In the genomic region with DNA sequence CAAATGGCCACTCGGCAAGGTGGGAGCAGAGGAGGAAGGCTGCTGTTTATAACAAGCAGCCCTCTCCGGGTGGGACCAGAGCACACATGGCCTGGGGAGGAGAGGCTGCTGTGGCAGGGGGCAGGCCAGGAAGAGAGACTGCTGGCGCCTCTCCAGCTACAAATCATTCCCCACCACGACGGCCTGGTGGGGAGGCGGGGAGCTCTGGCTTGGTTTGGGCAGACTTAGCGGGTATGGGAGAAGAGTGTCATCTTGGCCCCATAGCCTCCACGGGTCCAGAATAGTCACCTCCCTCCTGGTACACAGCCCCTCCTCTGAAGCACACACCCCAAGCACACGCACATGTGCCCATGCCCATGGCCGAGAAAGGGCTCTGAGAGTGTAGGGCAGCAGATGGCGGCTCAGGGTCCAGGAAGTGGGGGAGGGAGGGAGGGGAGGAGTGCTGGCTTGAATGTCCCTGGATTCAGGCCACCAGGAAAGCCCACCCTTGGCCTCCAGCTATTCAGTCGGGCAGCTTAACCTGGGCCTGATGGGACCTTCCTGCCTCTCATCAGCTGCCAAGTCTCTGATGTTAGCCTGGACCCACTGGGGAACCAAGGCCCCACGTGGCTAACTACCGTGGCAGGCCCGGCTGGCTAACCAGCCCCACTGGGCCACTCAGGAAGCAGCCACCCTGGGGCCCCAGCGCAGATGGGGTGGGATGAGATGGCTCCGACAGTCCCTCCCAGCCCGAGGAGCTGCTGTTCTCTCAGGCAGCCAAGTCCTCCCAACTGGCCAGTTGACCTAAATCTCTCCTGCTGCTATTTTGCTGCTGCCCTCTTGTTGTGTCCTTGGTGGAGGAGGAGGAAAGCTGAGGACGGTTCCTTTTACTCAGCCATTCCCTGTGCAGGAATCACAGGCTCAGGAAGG, we compare ENCODE assay signal across 11 cellular contexts. TPM values are rescaled to one million over a fixed set of nuclear protein-coding genes. Genes with fewer than 3 reads are reported as not detected.
A peak's percentile ranks its signal among the peaks of the same experiment; 100 is the strongest.
DNase-seq lines count a peak whose midpoint lies in the region; ATAC-seq and TF ChIP-seq lines count a peak whose summit lies in the region.
"Had no signal": no experiment of that assay in that cellular context is flagged by ENCODE, and none has a peak within 500 bp of the region (broad histone marks: within the 10 kb centered on the region; RNA-seq: fewer than 3 reads in every experiment).

No MANE protein-coding gene starts in this region.

- peaks cover 44% of the 10 kb centered on the region for H3K36me3 Mint-ChIP-seq in activated CD8-positive, alpha-beta T cell treated with anti-CD3 and anti-CD28 coated beads, Interleukin-2, amount 10 ng/mL, durations not matched to agents 7 days and 5 days (ENCODE audit: low read depth)
- peaks cover 37% of the 10 kb centered on the region for H3K36me3 Mint-ChIP-seq in activated CD8-positive, alpha-beta T cell treated with anti-CD3 and anti-CD28 coated beads for 36 hours (ENCODE audit: low read depth)

- H3K27ac Mint-ChIP-seq in activated CD8-positive, alpha-beta T cell treated with anti-CD3 and anti-CD28 coated beads, Interleukin-2, amount 10 ng/mL, durations not matched to agents 7 days and 5 days = peak overlapping the region; percentile 34
- no peak overlapping the region for H3K27ac Mint-ChIP-seq in activated CD8-positive, alpha-beta T cell treated with anti-CD3 and anti-CD28 coated beads for 36 hours

- H3K4me1 Mint-ChIP-seq in activated CD8-positive, alpha-beta T cell treated with anti-CD3 and anti-CD28 coated beads, Interleukin-2, amount 10 ng/mL, durations not matched to agents 7 days and 5 days (ENCODE audit: low read depth) = peaks cover 14% of the 10 kb centered on the region
- peaks cover 8% of the 10 kb centered on the region for H3K4me1 Mint-ChIP-seq in activated CD8-positive, alpha-beta T cell treated with anti-CD3 and anti-CD28 coated beads for 36 hours (ENCODE audit: low read depth)

- POLR2A ChIA-PET in activated CD8-positive, alpha-beta T cell treated with anti-CD3 and anti-CD28 coated beads, Interleukin-2, amount 10 ng/mL, durations not matched to agents 7 days and 5 days (lab: Charles Lee) = interaction anchor here (2.0 kb wide), 1 partner anchor 8 kb away, joined by 9 read pairs; no protein-coding TSS in a partner anchor
- POLR2A ChIA-PET in activated CD8-positive, alpha-beta T cell treated with anti-CD3 and anti-CD28 coated beads for 36 hours (lab: Charles Lee) = interaction anchor here (1.0 to 3.6 kb wide), 3 partner anchors 9 to 36 kb away, joined by 3 to 20 read pairs (median 3); a partner anchor contains a TSS

- H3K27me3 Mint-ChIP-seq in activated CD8-positive, alpha-beta T cell treated with anti-CD3 and anti-CD28 coated beads, Interleukin-2, amount 10 ng/mL, durations not matched to agents 7 days and 5 days (ENCODE audit: low read depth) = no peaks in the 10 kb centered on the region
- H3K27me3 Mint-ChIP-seq in activated CD8-positive, alpha-beta T cell treated with anti-CD3 and anti-CD28 coated beads for 36 hours = no peaks in the 10 kb centered on the region

- no peak for ATAC-seq in activated CD8-positive, alpha-beta T cell treated with anti-CD3 and anti-CD28 coated beads, Interleukin-2, amount 10 ng/mL, durations not matched to agents 7 days and 5 days
- no peak for ATAC-seq in activated CD8-positive, alpha-beta T cell treated with anti-CD3 and anti-CD28 coated beads for 36 hours
- ATAC-seq in HG02678 (IDR thresholded peaks at IDR 0.05; ENCODE audit: unreplicated experiment) = no peak

- TF ChIP-seq CTCF in activated CD8-positive, alpha-beta T cell treated with anti-CD3 and anti-CD28 coated beads for 36 hours (IDR thresholded peaks at IDR 0.05) = no peak

- intact Hi-C loops in activated CD8-positive, alpha-beta T cell treated with anti-CD3 and anti-CD28 coated beads for 36 hours (cut with micrococcal nuclease) = no loop called here

- DNase-seq in activated CD8-positive, alpha-beta T cell treated with anti-CD3 and anti-CD28 coated beads, Interleukin-2, amount 10 ng/mL, durations not matched to agents 7 days and 5 days = no peak
- DNase-seq in activated CD8-positive, alpha-beta T cell treated with anti-CD3 and anti-CD28 coated beads for 36 hours = no peak
- DNase-seq in NCI-H2227 (lab: John Stamatoyannopoulos, UW; ENCODE audit: unreplicated experiment) (peak; percentile 65), cerebellar cortex (ENCODE audit: low spot score) (peak; percentile 86), retina (peak; percentile 88), H4 (ENCODE audit: low spot score) (no peak), superior temporal gyrus (ENCODE audit: extremely low spot score) (no peak)
- DNase-seq: NCI-H1048, PC-9, upper lobe of right lung had no signal

- H3K4me3 Mint-ChIP-seq in activated CD8-positive, alpha-beta T cell treated with anti-CD3 and anti-CD28 coated beads, Interleukin-2, amount 10 ng/mL, durations not matched to agents 7 days and 5 days = no peak overlapping the region
- no peak overlapping the region for H3K4me3 Mint-ChIP-seq in activated CD8-positive, alpha-beta T cell treated with anti-CD3 and anti-CD28 coated beads for 36 hours

- no peaks in the 10 kb centered on the region for H3K9me3 Mint-ChIP-seq in activated CD8-positive, alpha-beta T cell treated with anti-CD3 and anti-CD28 coated beads, Interleukin-2, amount 10 ng/mL, durations not matched to agents 7 days and 5 days (ENCODE audit: insufficient read depth)
- H3K9me3 Mint-ChIP-seq in activated CD8-positive, alpha-beta T cell treated with anti-CD3 and anti-CD28 coated beads for 36 hours = no peaks in the 10 kb centered on the region

- CTCF ChIA-PET in activated CD8-positive, alpha-beta T cell treated with anti-CD3 and anti-CD28 coated beads, Interleukin-2, amount 10 ng/mL, durations not matched to agents 7 days and 5 days (lab: Charles Lee) = interaction anchor here (1.9 kb wide), 1 partner anchor 76 kb away, joined by 8 read pairs; no protein-coding TSS in a partner anchor
- CTCF ChIA-PET in activated CD8-positive, alpha-beta T cell treated with anti-CD3 and anti-CD28 coated beads for 36 hours (lab: Charles Lee) = no interaction called here

RNA-seq across cellular contexts. Expression of a gene that starts 10.9 kb away (rescaled TPM):
- 10 to 100 TPM; 62.7 to 71.8 TPM for total RNA-seq in activated CD8-positive, alpha-beta T cell treated with anti-CD3 and anti-CD28 coated beads, Interleukin-2, amount 10 ng/mL, durations not matched to agents 7 days and 5 days
- total RNA-seq in activated CD8-positive, alpha-beta T cell treated with anti-CD3 and anti-CD28 coated beads for 36 hours = 10 to 100 TPM; 39.9 to 41.6 TPM
- total RNA-seq in H4 (2014; rRNA removed; shearing (Covaris generic)) = 53.0 and 61.1 TPM in 2 replicates

Comparison
In these comparisons a context has a peak if more than half of its experiments do, and no peak if none do; other contexts are left out.
1. DNase-seq: peak in NCI-H2227 (single experiment), cerebellar cortex (single experiment) and retina (single experiment); none in activated CD8-positive, alpha-beta T cell treated with anti-CD3 and anti-CD28 coated beads, Interleukin-2, amount 10 ng/mL, durations not matched to agents 7 days and 5 days (single experiment), activated CD8-positive, alpha-beta T cell treated with anti-CD3 and anti-CD28 coated beads for 36 hours (single experiment), H4 (single experiment) and superior temporal gyrus (single experiment).